ENCODE assay signal across 12 cellular contexts in genomic region chr15:66815322-66815721, GRCh38.
DNase-seq lines count a peak whose midpoint lies in the region; ATAC-seq and TF ChIP-seq lines count a peak whose summit lies in the region.
"Had no signal": no experiment of that assay in that cellular context is flagged by ENCODE, and none has a peak within 500 bp of the region (broad histone marks: within the 10 kb centered on the region; RNA-seq: fewer than 3 reads in every experiment).

No MANE protein-coding gene starts in this region.

- peaks cover 59% of the 10 kb centered on the region for H3K4me1 Mint-ChIP-seq in HFFc6 (ENCODE audit: low read depth)

- no peak overlapping the region; the same call in 1 of the 2 replicates for H3K4me3 Mint-ChIP-seq in HFFc6
- H3K4me3 Mint-ChIP-seq: effector memory CD8-positive, alpha-beta T cell had no signal

- H3K9me3 Mint-ChIP-seq in HFFc6 = peaks cover 12% of the 10 kb centered on the region
- H3K9me3 Mint-ChIP-seq: effector memory CD8-positive, alpha-beta T cell had no signal

- H3K36me3 Mint-ChIP-seq in HFFc6 (ENCODE audit: low read depth) = peaks cover 17% of the 10 kb centered on the region

- peaks cover 2% of the 10 kb centered on the region; the same call in 1 of the 2 replicates for H3K27me3 Mint-ChIP-seq in HFFc6 (ENCODE audit: insufficient read depth)

- DNase-seq in AG08395 (ENCODE audit: low spot score) (peak; percentile 84), HFFc6 (peak; percentile 86), astrocyte of the hippocampus (ENCODE audit: low read depth, low spot score) (peak; percentile 71), hepatic stellate cell (ENCODE audit: low spot score) (peak; percentile 66)
- DNase-seq in activated naive CD4-positive, alpha-beta T cell treated with anti-CD3 and anti-CD28 coated beads, Interleukin-2, amount 50 U/mL, for 16 hours = no peak
- DNase-seq: activated T-cell treated with anti-CD3 and anti-CD28 coated beads, Interleukin-2, amount 50 U/mL, for 1 hour; amniotic stem cell; effector memory CD8-positive, alpha-beta T cell; GDM1 had no signal

- TF ChIP-seq CTCF in HFFc6 (IDR thresholded peaks at IDR 0.05) = no peak

- no peak for ATAC-seq in GM19467 (IDR thresholded peaks at IDR 0.05; ENCODE audit: unreplicated experiment)
- no peak for ATAC-seq in GM19455 (IDR thresholded peaks at IDR 0.05; ENCODE audit: unreplicated experiment)
- no peak for ATAC-seq in HG03571 (IDR thresholded peaks at IDR 0.05; ENCODE audit: unreplicated experiment)
- ATAC-seq: effector memory CD8-positive, alpha-beta T cell had no signal

- peak overlapping the region; percentile 74 for H3K27ac Mint-ChIP-seq in HFFc6
- H3K27ac Mint-ChIP-seq: effector memory CD8-positive, alpha-beta T cell had no signal
